8 cellular contexts compared by ENCODE assay signal in genomic region chr10:27241640-27242472, GRCh38. TPM values are rescaled to one million over a fixed set of nuclear protein-coding genes. Genes with fewer than 3 reads are reported as not detected.
DNase-seq lines count a peak whose midpoint lies in the region; ATAC-seq and TF ChIP-seq lines count a peak whose summit lies in the region.

No MANE protein-coding gene starts in this region.

- peak overlapping the region; percentile 97 for H3K4me3 Mint-ChIP-seq in chondrocyte (ENCODE audit: unreplicated experiment)

- H3K36me3 Mint-ChIP-seq in chondrocyte (ENCODE audit: low read depth), result no peaks in the 10 kb centered on the region

- ATAC-seq in HG03378 (IDR thresholded peaks at IDR 0.05; ENCODE audit: unreplicated experiment), result peak; percentile 59

- H3K27me3 Mint-ChIP-seq in chondrocyte (ENCODE audit: low read depth), result no peaks in the 10 kb centered on the region

- no peaks in the 10 kb centered on the region for H3K27me3 ChIP-seq in BE2C

- DNase-seq in BE2C (peak; percentile 93), NCI-H446 (lab: John Stamatoyannopoulos, UW) (peak; percentile 93 to 95), chondrocyte (ENCODE audit: low spot score) (peak; percentile 97), kidney tubule cell (ENCODE audit: low spot score) (peak; percentile 98)
- peak; percentile 78 for DNase-seq in activated CD4-positive, alpha-beta T cell treated with anti-CD3 and anti-CD28 coated beads for 1 hour
- peak; percentile 60 to 74 for DNase-seq in stimulated activated CD4-positive, alpha-beta T cell treated with anti-CD3 and anti-CD28 coated beads, Interleukin-1b, Interleukin-23, amount 100 ng/mL, for 1 hour (ENCODE audit: low read depth in 2 of 2)

- no peaks in the 10 kb centered on the region for H3K9me3 ChIP-seq in BE2C

- H3K4me1 ChIP-seq in BE2C, result peaks cover 3% of the 10 kb centered on the region; the same call in 1 of the 2 replicates

- peak overlapping the region; percentile 63 for H3K4me3 ChIP-seq in BE2C (ENCODE audit: low read depth, low read length)

- H3K27ac Mint-ChIP-seq in chondrocyte (ENCODE audit: unreplicated experiment), result peak overlapping the region; percentile 96

- TF ChIP-seq POLR2A in GM19099 (IDR thresholded peaks at IDR 0.05; ENCODE audit: extremely low read depth, insufficient read length, low read depth), result peak; percentile 91

- no peaks in the 10 kb centered on the region for H3K9me3 Mint-ChIP-seq in chondrocyte (ENCODE audit: low read depth)

- TF ChIP-seq CTCF in BE2C (IDR thresholded peaks at IDR 0.05; ENCODE audit: low read depth, low read length) (peak; percentile 46), chondrocyte (IDR thresholded peaks at IDR 0.05) (peak; percentile 73)

- H3K36me3 ChIP-seq in BE2C, result no peaks in the 10 kb centered on the region

- peaks cover 33% of the 10 kb centered on the region for H3K4me1 Mint-ChIP-seq in chondrocyte (ENCODE audit: low read depth)

RNA-seq across cellular contexts. Expression of gene ACBD5, which starts 1.3 kb away (rescaled TPM):
- 23.8 TPM for polyA plus RNA-seq in BE2C (2012; ENCODE audit: insufficient read depth, insufficient read length, low read depth)
- 20.6 to 24.7 TPM (median 24.6 TPM) in 3 replicates for total RNA-seq in chondrocyte

Comparison
In these comparisons a context has a peak if more than half of its experiments do, and no peak if none do; other contexts are left out.
1. Peak in every context shown above with its lines: DNase-seq, ATAC-seq and H3K4me3 ChIP-seq.